2 cellular contexts compared by ENCODE assay signal in genomic region chr1:246642719-246643118, GRCh38.
A peak's percentile ranks its signal among the peaks of the same experiment; 100 is the strongest.
TF ChIP-seq lines count a peak whose summit lies in the region.

No MANE protein-coding gene starts in this region.

TF ChIP-seq in HepG2, 621 proteins besides CTCF, POLR2A, EP300 and RAD21:
- TF ChIP-seq AGO2 (optimal IDR thresholded peaks at IDR 0.05; ENCODE audit: low read depth, low read length) (no peak), DMTF1 (CRISPR knock-in tag; IDR thresholded peaks at IDR 0.05) (no peak), IRF1 (CRISPR knock-in tag; IDR thresholded peaks at IDR 0.05; ENCODE audit: low read depth) (no peak), NBN (conservative IDR thresholded peaks at IDR 0.05) (no peak), ATF7 (IDR thresholded peaks at IDR 0.05) (peak; percentile 82), ATF7 (CRISPR knock-in tag; IDR thresholded peaks at IDR 0.05) (no peak), CREB1 (IDR thresholded peaks at IDR 0.05) (peak; percentile 73), CREB1 (CRISPR knock-in tag; IDR thresholded peaks at IDR 0.05) (no peak)

TF ChIP-seq in H1, 55 proteins besides CTCF, POLR2A, EP300 and RAD21:
- no peak for TF ChIP-seq BCL11A (IDR thresholded peaks at IDR 0.05; ENCODE audit: low read depth in 2 of 2, low read length in 2 of 2)
- TF ChIP-seq SP2 (IDR thresholded peaks at IDR 0.05; ENCODE audit: low read length) = no peak
- no peak for TF ChIP-seq SIRT6 (IDR thresholded peaks at IDR 0.05; ENCODE audit: low read length)
- TF ChIP-seq SP4 (IDR thresholded peaks at IDR 0.05; ENCODE audit: low read length) = no peak
- TF ChIP-seq TCF12 (IDR thresholded peaks at IDR 0.05; ENCODE audit: low read depth, low read length) = no peak
- TF ChIP-seq SP1 (IDR thresholded peaks at IDR 0.05; ENCODE audit: low read depth, low read length) = no peak
- TF ChIP-seq JUN (IDR thresholded peaks at IDR 0.05; ENCODE audit: low read depth, low read length) = no peak
